8 cellular contexts compared by ENCODE assay signal in genomic region chr1:206608108-206608698, GRCh38. TPM values are rescaled to one million over a fixed set of nuclear protein-coding genes. Genes with fewer than 3 reads are reported as not detected.
DNase-seq lines count a peak whose midpoint lies in the region; ATAC-seq lines count a peak whose summit lies in the region.

No MANE protein-coding gene starts in this region.

- H3K27me3 Mint-ChIP-seq in immature natural killer cell (ENCODE audit: low read depth in 3 of 3) = peaks cover 2 to 7% (median 6%) of the 10 kb centered on the region in 3 donors

- DNase-seq in AML-193 (lab: John Stamatoyannopoulos, UW) (peak; percentile 10 to 21), H4 (ENCODE audit: low spot score) (peak; percentile 40), RPMI7951 (ENCODE audit: low read depth) (peak; percentile 27), immature natural killer cell (peak; percentile 28 to 48 (median 39)), GF-D8 (lab: John Stamatoyannopoulos, UW) (no peak)
- peak; percentile 64 for DNase-seq in activated naive CD4-positive, alpha-beta T cell treated with Interleukin-2 at 50 U/mL for 16 hours
- DNase-seq in stimulated activated CD8-positive, alpha-beta memory T cell treated with anti-CD3 and anti-CD28 coated beads, Interleukin-12 subunit alpha, Interleukin-12 subunit beta, amount 100 ng/mL, for 24 hours (ENCODE audit: extremely low read depth) = peak; percentile 20

- H3K9me3 Mint-ChIP-seq in immature natural killer cell = no peaks in the 10 kb centered on the region

- peaks cover 0 to 24% (median 11%) of the 10 kb centered on the region in 3 donors for H3K36me3 Mint-ChIP-seq in immature natural killer cell

- no peak overlapping the region for H3K4me3 Mint-ChIP-seq in immature natural killer cell

- no peak overlapping the region for H3K27ac Mint-ChIP-seq in immature natural killer cell

- H3K4me1 Mint-ChIP-seq in immature natural killer cell = peaks cover 16 to 18% of the 10 kb centered on the region in 2 donors

- no peak for ATAC-seq in HG03108 (IDR thresholded peaks at IDR 0.05; ENCODE audit: unreplicated experiment)

RNA-seq across cellular contexts. Expression of gene EIF2D, which starts 4.1 kb away (rescaled TPM):
- 43.3 and 45.4 TPM in 2 replicates for total RNA-seq in H4 (2014; rRNA removed; shearing (Covaris generic))
- total RNA-seq in RPMI7951 (2014; rRNA removed; shearing (Covaris generic)) = 30.5 and 38.1 TPM in 2 replicates
- polyA plus RNA-seq in immature natural killer cell = 10 to 100 TPM; 12.9 to 24.2 (median 20.8) TPM

RNA-seq across cellular contexts. Expression of gene DYRK3, which starts 27.1 kb away (rescaled TPM):
- total RNA-seq in H4 (2014; rRNA removed; shearing (Covaris generic)) = 13.4 and 19.6 TPM in 2 replicates
- total RNA-seq in RPMI7951 (2014; rRNA removed; shearing (Covaris generic)) = 12.5 and 13.8 TPM in 2 replicates
- not detected for polyA plus RNA-seq in immature natural killer cell
